ENCODE assay signal across 15 cellular contexts in the genomic region with DNA sequence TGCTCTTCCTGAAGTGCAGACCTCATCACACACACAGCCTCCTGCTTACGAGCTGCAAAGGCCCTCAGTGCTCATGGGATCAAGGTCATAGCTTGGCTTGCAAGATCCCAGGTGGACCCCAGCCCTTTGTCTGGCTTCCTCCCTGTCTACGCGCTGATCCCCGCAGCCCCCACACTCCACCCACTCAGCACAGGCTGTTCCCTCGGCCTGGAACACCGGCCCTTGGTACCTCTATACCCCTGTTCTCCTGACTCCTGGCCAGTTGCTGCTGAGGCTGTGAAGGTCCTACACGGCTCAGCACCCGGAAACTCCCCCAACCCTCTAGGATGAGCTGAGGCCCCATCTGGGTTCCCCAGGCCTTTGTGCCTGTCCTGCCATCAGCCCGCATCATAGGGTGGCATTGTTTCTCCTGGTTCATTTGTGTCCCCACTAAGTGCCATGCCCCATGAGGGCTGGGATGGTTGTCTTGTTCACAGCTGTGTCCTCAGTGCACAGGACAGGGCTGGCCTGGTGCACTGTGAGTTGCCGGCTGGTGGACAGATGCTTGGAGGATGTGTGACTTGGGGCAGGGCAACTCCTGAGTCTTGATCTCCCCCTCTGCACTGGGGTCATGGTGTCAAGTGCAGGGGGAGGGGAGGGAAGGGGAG. TPM values are rescaled to one million over a fixed set of nuclear protein-coding genes. Genes with fewer than 3 reads are reported as not detected.
A peak's percentile ranks its signal among the peaks of the same experiment; 100 is the strongest.
DNase-seq lines count a peak whose midpoint lies in the region; ATAC-seq and TF ChIP-seq lines count a peak whose summit lies in the region.
"Had no signal": no experiment of that assay in that cellular context is flagged by ENCODE, and none has a peak within 500 bp of the region (broad histone marks: within the 10 kb centered on the region; RNA-seq: fewer than 3 reads in every experiment).

No MANE protein-coding gene starts in this region.

- H3K4me3 ChIP-seq in H7 (ENCODE audit: insufficient read depth, low read depth, low read length), result no peak overlapping the region

- no peaks in the 10 kb centered on the region for H3K27me3 Mint-ChIP-seq in activated naive CD8-positive, alpha-beta T cell treated with anti-CD3 and anti-CD28 coated beads, Interleukin-2, amount 50 U/mL, for 24 hours
- peaks cover 6% of the 10 kb centered on the region for H3K27me3 Mint-ChIP-seq in nephron progenitor cell (ENCODE audit: low read depth, poor library complexity)
- no peaks in the 10 kb centered on the region for H3K27me3 Mint-ChIP-seq in stimulated activated naive B cell treated with anti-CD40 and anti-IgM and Interleukin-4, amounts not matched to agents 10 μg/mL and 1 μg/mL and 100 μg/mL, for 72 hours
- no peaks in the 10 kb centered on the region for H3K27me3 Mint-ChIP-seq in activated CD8-positive, alpha-beta T cell treated with anti-CD3 and anti-CD28 coated beads for 36 hours

- CTCF ChIA-PET in activated CD8-positive, alpha-beta T cell treated with anti-CD3 and anti-CD28 coated beads for 36 hours (lab: Charles Lee), result no interaction called here

- intact Hi-C loops in activated CD8-positive, alpha-beta T cell treated with anti-CD3 and anti-CD28 coated beads for 36 hours (cut with micrococcal nuclease), result no loop called here

- H3K27ac Mint-ChIP-seq in activated naive CD8-positive, alpha-beta T cell treated with anti-CD3 and anti-CD28 coated beads, Interleukin-2, amount 50 U/mL, for 24 hours, result peak overlapping the region; percentile 42
- peak overlapping the region; percentile 61 for H3K27ac Mint-ChIP-seq in nephron progenitor cell
- peak overlapping the region; percentile 16 for H3K27ac Mint-ChIP-seq in stimulated activated naive B cell treated with anti-CD40 and anti-IgM and Interleukin-4, amounts not matched to agents 10 μg/mL and 1 μg/mL and 100 μg/mL, for 72 hours
- H3K27ac Mint-ChIP-seq in activated CD8-positive, alpha-beta T cell treated with anti-CD3 and anti-CD28 coated beads for 36 hours, result no peak overlapping the region
- H3K27ac Mint-ChIP-seq: CD14-positive monocyte had no signal

- no peaks in the 10 kb centered on the region for H3K9me3 Mint-ChIP-seq in activated naive CD8-positive, alpha-beta T cell treated with anti-CD3 and anti-CD28 coated beads, Interleukin-2, amount 50 U/mL, for 24 hours
- no peaks in the 10 kb centered on the region for H3K9me3 Mint-ChIP-seq in nephron progenitor cell
- H3K9me3 Mint-ChIP-seq in stimulated activated naive B cell treated with anti-CD40 and anti-IgM and Interleukin-4, amounts not matched to agents 10 μg/mL and 1 μg/mL and 100 μg/mL, for 72 hours, result no peaks in the 10 kb centered on the region
- H3K9me3 Mint-ChIP-seq in activated CD8-positive, alpha-beta T cell treated with anti-CD3 and anti-CD28 coated beads for 36 hours, result no peaks in the 10 kb centered on the region
- H3K9me3 Mint-ChIP-seq: CD14-positive monocyte had no signal

- TF ChIP-seq CTCF in nephron progenitor cell (IDR thresholded peaks at IDR 0.05), result no peak
- TF ChIP-seq CTCF in activated CD8-positive, alpha-beta T cell treated with anti-CD3 and anti-CD28 coated beads for 36 hours (IDR thresholded peaks at IDR 0.05), result no peak

- H3K36me3 Mint-ChIP-seq in activated naive CD8-positive, alpha-beta T cell treated with anti-CD3 and anti-CD28 coated beads, Interleukin-2, amount 50 U/mL, for 24 hours (ENCODE audit: low read depth), result no peaks in the 10 kb centered on the region
- H3K36me3 Mint-ChIP-seq in nephron progenitor cell (ENCODE audit: low read depth), result peaks cover 18% of the 10 kb centered on the region
- peaks cover 4 to 32% of the 10 kb centered on the region in 2 donors for H3K36me3 Mint-ChIP-seq in stimulated activated naive B cell treated with anti-CD40 and anti-IgM and Interleukin-4, amounts not matched to agents 10 μg/mL and 1 μg/mL and 100 μg/mL, for 72 hours
- peaks cover 1% of the 10 kb centered on the region for H3K36me3 Mint-ChIP-seq in activated CD8-positive, alpha-beta T cell treated with anti-CD3 and anti-CD28 coated beads for 36 hours (ENCODE audit: low read depth)
- H3K36me3 Mint-ChIP-seq: CD14-positive monocyte had no signal

- POLR2A ChIA-PET in activated CD8-positive, alpha-beta T cell treated with anti-CD3 and anti-CD28 coated beads for 36 hours (lab: Charles Lee), result interaction anchor here (1.0 kb wide), 1 partner anchor 12 kb away, joined by 4 read pairs; no protein-coding TSS in a partner anchor

- H3K27me3 ChIP-seq in H7 (ENCODE audit: control insufficient read depth, insufficient read depth, low read length), result no peaks in the 10 kb centered on the region

- DNase-seq in H7 (peak; percentile 28), nephron progenitor cell (no peak)
- DNase-seq in activated naive CD8-positive, alpha-beta T cell treated with anti-CD3 and anti-CD28 coated beads, Interleukin-2, amount 50 U/mL, for 24 hours, result no peak
- DNase-seq in stimulated activated naive B cell treated with anti-CD40 and anti-IgM and Interleukin-4, amounts not matched to agents 10 μg/mL and 1 μg/mL and 100 μg/mL, for 72 hours, result no peak
- DNase-seq in stimulated activated CD8-positive, alpha-beta memory T cell treated with anti-CD3 and anti-CD28 coated beads, Interleukin-4, amount 100 ng/mL, for 48 hours, result no peak
- no peak for DNase-seq in activated CD8-positive, alpha-beta T cell treated with anti-CD3 and anti-CD28 coated beads for 36 hours
- DNase-seq: Caco-2, MV-4-11, NCI-H1436, NCI-H2029 treated with DMSO at 0.1 percent for 48 hours, NCI-H524, OCI-M1 had no signal

- H3K4me1 Mint-ChIP-seq in activated naive CD8-positive, alpha-beta T cell treated with anti-CD3 and anti-CD28 coated beads, Interleukin-2, amount 50 U/mL, for 24 hours, result no peaks in the 10 kb centered on the region
- peaks cover 62% of the 10 kb centered on the region for H3K4me1 Mint-ChIP-seq in nephron progenitor cell
- peaks cover 8 to 25% of the 10 kb centered on the region in 2 donors for H3K4me1 Mint-ChIP-seq in stimulated activated naive B cell treated with anti-CD40 and anti-IgM and Interleukin-4, amounts not matched to agents 10 μg/mL and 1 μg/mL and 100 μg/mL, for 72 hours
- no peaks in the 10 kb centered on the region for H3K4me1 Mint-ChIP-seq in activated CD8-positive, alpha-beta T cell treated with anti-CD3 and anti-CD28 coated beads for 36 hours (ENCODE audit: low read depth)
- H3K4me1 Mint-ChIP-seq: CD14-positive monocyte had no signal

- peaks cover 4% of the 10 kb centered on the region for H3K36me3 ChIP-seq in H7 (replicated peaks; ENCODE audit: control insufficient read depth, insufficient read depth, low read length)

- H3K4me3 Mint-ChIP-seq in activated naive CD8-positive, alpha-beta T cell treated with anti-CD3 and anti-CD28 coated beads, Interleukin-2, amount 50 U/mL, for 24 hours, result no peak overlapping the region
- no peak overlapping the region for H3K4me3 Mint-ChIP-seq in nephron progenitor cell
- no peak overlapping the region for H3K4me3 Mint-ChIP-seq in stimulated activated naive B cell treated with anti-CD40 and anti-IgM and Interleukin-4, amounts not matched to agents 10 μg/mL and 1 μg/mL and 100 μg/mL, for 72 hours
- H3K4me3 Mint-ChIP-seq in activated CD8-positive, alpha-beta T cell treated with anti-CD3 and anti-CD28 coated beads for 36 hours, result no peak overlapping the region
- H3K4me3 Mint-ChIP-seq: CD14-positive monocyte had no signal

- ATAC-seq in activated naive CD8-positive, alpha-beta T cell treated with anti-CD3 and anti-CD28 coated beads, Interleukin-2, amount 50 U/mL, for 24 hours, result no peak
- ATAC-seq in stimulated activated naive B cell treated with anti-CD40 and anti-IgM and Interleukin-4, amounts not matched to agents 10 μg/mL and 1 μg/mL and 100 μg/mL, for 72 hours (replicated peaks), result no peak
- ATAC-seq in GM21423 (IDR thresholded peaks at IDR 0.05; ENCODE audit: unreplicated experiment), result no peak
- no peak for ATAC-seq in activated CD8-positive, alpha-beta T cell treated with anti-CD3 and anti-CD28 coated beads for 36 hours
- ATAC-seq: HCT116 had no signal

RNA-seq across cellular contexts. Expression of a gene that starts 57.0 kb away (rescaled TPM):
- 23.5 and 40.5 TPM in 2 replicates for total RNA-seq in H7 (2014; rRNA removed; shearing (Covaris generic))
- total RNA-seq in activated CD8-positive, alpha-beta T cell treated with anti-CD3 and anti-CD28 coated beads for 36 hours, result 10 to 100 TPM; 58.9 to 60.0 TPM
